ENCODE assay signal across 13 cellular contexts in genomic region chr9:20040991-20041606, GRCh38.
A peak's percentile ranks its signal among the peaks of the same experiment; 100 is the strongest.
DNase-seq lines count a peak whose midpoint lies in the region; ATAC-seq, FAIRE-seq and TF ChIP-seq lines count a peak whose summit lies in the region.
"Had no signal": no experiment of that assay in that cellular context is flagged by ENCODE, and none has a peak within 500 bp of the region (broad histone marks: within the 10 kb centered on the region; RNA-seq: fewer than 3 reads in every experiment).

No MANE protein-coding gene starts in this region.

- H3K36me3 ChIP-seq in heart left ventricle (no peaks in the 10 kb centered on the region), transverse colon (no peaks in the 10 kb centered on the region)

- peak in 1 of 5 donors; percentile 27 for DNase-seq in heart left ventricle
- no peak for DNase-seq in cardiac septum (ENCODE audit: low spot score)
- DNase-seq in NCI-H748 (lab: John Stamatoyannopoulos, UW; ENCODE audit: unreplicated experiment): peak; percentile 92
- peak; percentile 8 to 19 for DNase-seq in frontal cortex (ENCODE audit: low spot score in 2 of 2)
- DNase-seq in iPS-NIHi11 (ENCODE audit: low spot score): no peak
- DNase-seq in transverse colon: no peak
- DNase-seq in chondrocyte (ENCODE audit: low spot score): no peak
- DNase-seq: activated naive CD8-positive, alpha-beta T cell treated with anti-CD3 and anti-CD28 coated beads for 36 hours; MM.1S; stimulated activated CD8-positive, alpha-beta memory T cell treated with anti-CD3 and anti-CD28 coated beads, Interleukin-4, amount 100 ng/mL, for 48 hours had no signal

- H3K4me1 Mint-ChIP-seq in chondrocyte (ENCODE audit: low read depth): no peaks in the 10 kb centered on the region

- no peak for TF ChIP-seq POLR2A in heart left ventricle (IDR thresholded peaks at IDR 0.05)
- TF ChIP-seq POLR2A in transverse colon (IDR thresholded peaks at IDR 0.05): no peak

- H3K36me3 Mint-ChIP-seq in chondrocyte (ENCODE audit: low read depth): no peaks in the 10 kb centered on the region
- H3K36me3 Mint-ChIP-seq: activated naive CD8-positive, alpha-beta T cell treated with anti-CD3 and anti-CD28 coated beads for 36 hours; type B pancreatic cell had no signal

- FAIRE-seq in frontal cortex (lab: Jason Lieb, UNC): no peak
- FAIRE-seq: HTR-8/SVneo had no signal

- H3K27ac ChIP-seq in heart left ventricle: no peak overlapping the region
- no peak overlapping the region for H3K27ac ChIP-seq in transverse colon

- ATAC-seq in heart left ventricle: peak in 3 of 4 donors; percentile 34 to 80 (median 57)
- ATAC-seq in HG03045 (IDR thresholded peaks at IDR 0.05; ENCODE audit: unreplicated experiment): no peak

- H3K4me3 Mint-ChIP-seq in chondrocyte (ENCODE audit: unreplicated experiment): no peak overlapping the region
- H3K4me3 Mint-ChIP-seq: activated naive CD8-positive, alpha-beta T cell treated with anti-CD3 and anti-CD28 coated beads for 36 hours; type B pancreatic cell had no signal

- TF ChIP-seq CTCF in heart left ventricle (IDR thresholded peaks at IDR 0.05) (no peak), transverse colon (IDR thresholded peaks at IDR 0.05) (no peak), chondrocyte (IDR thresholded peaks at IDR 0.05) (no peak)

- 48 to 76% (median 65%) methylated on average over 14 of the region's 14 CpGs for WGBS in heart left ventricle, 4 donors
- 89 to 92% methylated on average over 12 to 14 of the region's 14 CpGs for WGBS in transverse colon (ENCODE audit: low coverage in 1 of 2), 2 donors

- intact Hi-C loops in heart left ventricle (cut with DNase I) (loop anchor here in 1 of 10 donors (5.0 kb wide), 1 partner anchor 581 kb away; the partner anchor contains the start of gene MLLT3), cardiac septum (cut with DNase I) (no loop called here), transverse colon (cut with DNase I; ENCODE audit: low total_unique reads) (no loop called here)

- H3K27me3 ChIP-seq in heart left ventricle (no peaks in the 10 kb centered on the region), transverse colon (no peaks in the 10 kb centered on the region)

- no peaks in the 10 kb centered on the region for H3K9me3 Mint-ChIP-seq in chondrocyte (ENCODE audit: low read depth)
- H3K9me3 Mint-ChIP-seq: activated naive CD8-positive, alpha-beta T cell treated with anti-CD3 and anti-CD28 coated beads for 36 hours; type B pancreatic cell had no signal

- no peak for TF ChIP-seq EP300 in transverse colon (IDR thresholded peaks at IDR 0.05; ENCODE audit: low read depth)

- H3K27ac Mint-ChIP-seq in chondrocyte (ENCODE audit: unreplicated experiment): no peak overlapping the region
- H3K27ac Mint-ChIP-seq: activated naive CD8-positive, alpha-beta T cell treated with anti-CD3 and anti-CD28 coated beads for 36 hours; type B pancreatic cell had no signal

- no peaks in the 10 kb centered on the region for H3K9me3 ChIP-seq in heart left ventricle
- no peaks in the 10 kb centered on the region for H3K9me3 ChIP-seq in transverse colon

- H3K4me1 ChIP-seq in heart left ventricle (peaks cover 0 to 18% (median 7%) of the 10 kb centered on the region in 12 donors), transverse colon (no peaks in the 10 kb centered on the region)

- H3K4me3 ChIP-seq in heart left ventricle (peak overlapping the region in 2 of 12 donors; percentile 12 to 24), transverse colon (no peak overlapping the region)

- peaks cover 3% of the 10 kb centered on the region for H3K27me3 Mint-ChIP-seq in chondrocyte (ENCODE audit: low read depth)
- H3K27me3 Mint-ChIP-seq: activated naive CD8-positive, alpha-beta T cell treated with anti-CD3 and anti-CD28 coated beads for 36 hours; type B pancreatic cell had no signal

- in situ Hi-C loops in transverse colon (cut with MboI; ENCODE audit: low pct_ligation_motif_present in 1 of 4, low pct_unique_long_range_greater_than_20kb in 1 of 4, low sequenced_read_pairs in 3 of 4): no loop called here

Comparison
In these comparisons a context has a peak if more than half of its experiments do, and no peak if none do; other contexts are left out.
1. DNase-seq: peak in NCI-H748 (single experiment) and frontal cortex (2 of 2); none in cardiac septum (single experiment), iPS-NIHi11 (single experiment), transverse colon (single experiment) and chondrocyte (single experiment).